22 cellular contexts compared by ENCODE assay signal in the genomic region with DNA sequence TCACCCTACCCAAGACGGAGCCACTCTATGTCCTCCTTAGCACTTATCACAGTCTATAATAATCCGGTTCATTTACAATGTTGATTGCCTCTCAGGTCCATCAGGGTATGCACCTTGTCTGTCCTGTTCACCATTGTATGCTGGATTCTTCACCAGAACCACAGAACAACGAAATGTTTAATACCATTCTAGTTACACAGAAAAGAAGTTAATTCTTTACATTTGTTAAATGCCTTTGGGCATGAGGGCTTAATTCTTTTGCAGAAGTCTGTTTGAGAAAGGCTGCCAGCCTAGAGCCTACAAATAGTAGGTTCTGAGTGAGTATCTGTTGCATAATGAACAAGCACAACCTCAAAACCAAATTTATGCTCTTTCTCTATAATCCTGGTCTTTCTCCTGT. TPM values are rescaled to one million over a fixed set of nuclear protein-coding genes. Genes with fewer than 3 reads are reported as not detected.
DNase-seq lines count a peak whose midpoint lies in the region; ATAC-seq, FAIRE-seq and TF ChIP-seq lines count a peak whose summit lies in the region.
"Had no signal": no experiment of that assay in that cellular context is flagged by ENCODE, and none has a peak within 500 bp of the region (broad histone marks: within the 10 kb centered on the region; RNA-seq: fewer than 3 reads in every experiment).

No MANE protein-coding gene starts in this region.

- no peak overlapping the region for H2BK12ac ChIP-seq in trophoblast cell (ENCODE audit: low read length)

- H3K18ac ChIP-seq in trophoblast cell (ENCODE audit: low read length) = no peak overlapping the region

- H3K4me2 ChIP-seq in trophoblast cell (ENCODE audit: low read length) = no peak overlapping the region
- H3K4me2 ChIP-seq: BLaER1 treated with 17β-estradiol and CSF1 and Interleukin-3, amounts not matched to agents 10 nM and 100 nM had no signal

- H3K27me3 Mint-ChIP-seq in HFFc6 (ENCODE audit: insufficient read depth) (no peaks in the 10 kb centered on the region), CD14-positive monocyte (ENCODE audit: low read depth in 3 of 3) (peaks cover 0 to 4% (median 0%) of the 10 kb centered on the region in 3 donors)

- no peak overlapping the region for H3K14ac ChIP-seq in trophoblast cell (ENCODE audit: low read length)

- no peak overlapping the region for H3K9ac ChIP-seq in adipocyte (ENCODE audit: low read length)
- H3K9ac ChIP-seq in trophoblast cell (ENCODE audit: low read length) = no peak overlapping the region
- H3K9ac ChIP-seq: BLaER1 treated with 17β-estradiol and CSF1 and Interleukin-3, amounts not matched to agents 10 nM and 100 nM; GM23248 had no signal

- no CpG with 5 or more reads among the region's 3 CpGs for WGBS in trophoblast cell (ENCODE audit: extremely low coverage, insufficient coverage, insufficient read length)
- WGBS in heart left ventricle, 4 donors = 57 to 87% (median 76%) methylated on average over 3 of the region's 3 CpGs

- TF ChIP-seq CTCF in AG10803 (conservative IDR thresholded peaks at IDR 0.05; ENCODE audit: low read length) (no peak), HFFc6 (IDR thresholded peaks at IDR 0.05) (no peak), heart left ventricle (IDR thresholded peaks at IDR 0.05) (no peak), CD14-positive monocyte (IDR thresholded peaks at IDR 0.05) (no peak)

- H3K4me1 ChIP-seq in adipocyte (ENCODE audit: control insufficient read depth, insufficient read depth, low read length) = no peaks in the 10 kb centered on the region
- peaks cover 3 to 4% of the 10 kb centered on the region in 2 experiments for H3K4me1 ChIP-seq in trophoblast cell (ENCODE audit: control insufficient read depth in 1 of 2, insufficient read depth in 2 of 2, low read length in 2 of 2)
- peaks cover 0 to 6% (median 0%) of the 10 kb centered on the region in 12 donors for H3K4me1 ChIP-seq in heart left ventricle
- H3K4me1 ChIP-seq: BE2C; BLaER1 treated with 17β-estradiol and CSF1 and Interleukin-3, amounts not matched to agents 10 nM and 100 nM had no signal

- H4K91ac ChIP-seq in trophoblast cell (ENCODE audit: low read depth, low read length) = no peak overlapping the region

- H3K4me3 ChIP-seq in AG10803 (ENCODE audit: low read length) = no peak overlapping the region
- H3K4me3 ChIP-seq in adipocyte (ENCODE audit: low read length) = no peak overlapping the region
- H3K4me3 ChIP-seq in trophoblast cell (ENCODE audit: low read depth, low read length) = no peak overlapping the region
- no peak overlapping the region for H3K4me3 ChIP-seq in heart left ventricle
- H3K4me3 ChIP-seq: BLaER1 treated with 17β-estradiol and CSF1 and Interleukin-3, amounts not matched to agents 10 nM and 100 nM; GM23248 had no signal

- no peak overlapping the region for H2AK5ac ChIP-seq in trophoblast cell (ENCODE audit: low read length)

- H3K79me1 ChIP-seq in trophoblast cell (ENCODE audit: low read length) = no peaks in the 10 kb centered on the region

- no peaks in the 10 kb centered on the region for H3K79me2 ChIP-seq in trophoblast cell (ENCODE audit: control insufficient read depth, insufficient read depth, low read length, poor library complexity)

- no peak for TF ChIP-seq POLR2A in heart left ventricle (IDR thresholded peaks at IDR 0.05)

- H3K23ac ChIP-seq in trophoblast cell (ENCODE audit: low read length) = no peak overlapping the region

- H4K12ac ChIP-seq in trophoblast cell (ENCODE audit: low read depth, low read length) = no peak overlapping the region

- peak; percentile 32 for DNase-seq in AG10803 (ENCODE audit: low read depth)
- no peak for DNase-seq in HFFc6
- peak; percentile 37 for DNase-seq in adipocyte (ENCODE audit: low read depth)
- DNase-seq in trophoblast cell = peak; percentile 65 to 94
- DNase-seq in left cardiac atrium = no peak
- no peak for DNase-seq in heart left ventricle
- DNase-seq in frontal cortex (ENCODE audit: low spot score in 2 of 2) = no peak
- no peak for DNase-seq in CD14-positive monocyte (ENCODE audit: low spot score)
- DNase-seq: 8988T; AML-193; BE2C; Calu3; CD4-positive, alpha-beta memory T cell; COR-L47; DMS53; DMS79 treated with DMSO at 0.1 percent for 48 hours; GM23248; H7 had no signal

- ATAC-seq in left cardiac atrium (no peak), heart left ventricle (no peak)
- ATAC-seq: HCT116 had no signal

- H3K9me3 ChIP-seq in adipocyte (ENCODE audit: control insufficient read depth, low read length) (no peaks in the 10 kb centered on the region), trophoblast cell (ENCODE audit: insufficient read depth, low read depth, low read length) (no peaks in the 10 kb centered on the region), heart left ventricle (no peaks in the 10 kb centered on the region)
- H3K9me3 ChIP-seq: BE2C; BLaER1 treated with 17β-estradiol and CSF1 and Interleukin-3, amounts not matched to agents 10 nM and 100 nM had no signal

- no peak overlapping the region for H2BK5ac ChIP-seq in trophoblast cell (ENCODE audit: low read depth, low read length, poor library complexity)

- H3K27ac Mint-ChIP-seq in HFFc6 (peak overlapping the region; percentile 2; the same call in 1 of the 2 replicates), CD14-positive monocyte (no peak overlapping the region)

- H3K4me1 Mint-ChIP-seq in HFFc6 (ENCODE audit: low read depth) (peaks cover 24% of the 10 kb centered on the region), CD14-positive monocyte (no peaks in the 10 kb centered on the region)
- H3K4me1 Mint-ChIP-seq: CD4-positive, alpha-beta memory T cell had no signal

- no peak overlapping the region for H2BK120ac ChIP-seq in trophoblast cell (ENCODE audit: insufficient read depth, low read length, poor library complexity)

- no peak overlapping the region for H3K4ac ChIP-seq in trophoblast cell (ENCODE audit: low read depth, low read length)

- H2AFZ ChIP-seq in trophoblast cell (ENCODE audit: insufficient read depth, low read length, poor library complexity) = no peak overlapping the region
- H2AFZ ChIP-seq: GM23248 had no signal

- no peak overlapping the region for H3K4me3 Mint-ChIP-seq in HFFc6
- no peak overlapping the region for H3K4me3 Mint-ChIP-seq in CD14-positive monocyte
- H3K4me3 Mint-ChIP-seq: CD4-positive, alpha-beta memory T cell had no signal

- H3K9me3 Mint-ChIP-seq in HFFc6 (no peaks in the 10 kb centered on the region), CD14-positive monocyte (no peaks in the 10 kb centered on the region)

- H3K36me3 ChIP-seq in adipocyte (ENCODE audit: control insufficient read depth, insufficient read depth, low read length, severe bottlenecking) (peaks cover 61% of the 10 kb centered on the region), trophoblast cell (ENCODE audit: control insufficient read depth in 1 of 2, insufficient read depth in 2 of 2, low read length in 2 of 2) (peaks cover 7 to 19% of the 10 kb centered on the region in 2 experiments), heart left ventricle (peaks cover 0 to 76% (median 51%) of the 10 kb centered on the region in 9 donors)
- H3K36me3 ChIP-seq: BE2C; BLaER1 treated with 17β-estradiol and CSF1 and Interleukin-3, amounts not matched to agents 10 nM and 100 nM had no signal

- H3K27me3 ChIP-seq in adipocyte (replicated peaks; ENCODE audit: control insufficient read depth, insufficient read depth, low read length) (no peaks in the 10 kb centered on the region), trophoblast cell (ENCODE audit: insufficient read depth, low read length) (no peaks in the 10 kb centered on the region), heart left ventricle (no peaks in the 10 kb centered on the region)
- H3K27me3 ChIP-seq: BE2C; BLaER1 treated with 17β-estradiol and CSF1 and Interleukin-3, amounts not matched to agents 10 nM and 100 nM had no signal

- FAIRE-seq in frontal cortex (lab: Jason Lieb, UNC) = no peak
- FAIRE-seq: G401.6, H1 had no signal

- peaks cover 23% of the 10 kb centered on the region for H3K36me3 Mint-ChIP-seq in HFFc6 (ENCODE audit: low read depth)
- peaks cover 5 to 8% of the 10 kb centered on the region in 2 donors for H3K36me3 Mint-ChIP-seq in CD14-positive monocyte
- H3K36me3 Mint-ChIP-seq: CD4-positive, alpha-beta memory T cell had no signal

- no peak overlapping the region for H4K8ac ChIP-seq in trophoblast cell (ENCODE audit: low read depth, low read length)

- intact Hi-C loops in left cardiac atrium (cut with DNase I) (no loop called here), heart left ventricle (cut with DNase I) (no loop called here), CD14-positive monocyte (cut with micrococcal nuclease) (no loop called here)

- H3K27ac ChIP-seq in trophoblast cell (ENCODE audit: low read depth, low read length) (no peak overlapping the region), heart left ventricle (no peak overlapping the region)
- H3K27ac ChIP-seq: BLaER1 treated with 17β-estradiol and CSF1 and Interleukin-3, amounts not matched to agents 10 nM and 100 nM; GM23248 had no signal

RNA-seq across cellular contexts. Expression of a gene that starts 22.6 kb away (rescaled TPM):
- 10 to 100 TPM; 11.9 to 17.4 (median 15.0) TPM for total RNA-seq in HFFc6 (2021; fragmentation: NEBNext Ultra II Directional; extraction: Animal tissue kit (Norgen Biotek cat#: 25700))
- polyA plus RNA-seq in trophoblast cell (2013) = 16.5 and 19.2 TPM in 2 replicates
- 10 to 100 TPM; 11.9 to 13.7 TPM for total RNA-seq in left cardiac atrium
- total RNA-seq in heart left ventricle = 10 to 100 TPM in 8 of 9 donors, 1 to 10 TPM in 1; 9.3 to 19.5 (median 12.4) TPM
- polyA plus RNA-seq in heart left ventricle = 1 to 10 TPM; 5.7 to 8.9 TPM
- total RNA-seq in frontal cortex = 5.3 TPM
- under 1 TPM in 1 of 2 donors, not detected in 1; 0.51 TPM for polyA plus RNA-seq in CD14-positive monocyte

RNA-seq across cellular contexts. Expression of a gene that starts 24.5 kb away (rescaled TPM):
- 10 to 100 TPM; 11.1 to 18.4 (median 15.1) TPM for total RNA-seq in HFFc6 (2021; fragmentation: NEBNext Ultra II Directional; extraction: Animal tissue kit (Norgen Biotek cat#: 25700))
- 18.4 and 18.5 TPM in 2 replicates for polyA plus RNA-seq in trophoblast cell (2013)
- 10 to 100 TPM; 23.8 to 25.2 TPM for total RNA-seq in left cardiac atrium
- total RNA-seq in heart left ventricle = 10 to 100 TPM; 16.0 to 28.6 (median 21.3) TPM
- polyA plus RNA-seq in heart left ventricle = 10 to 100 TPM in 1 of 2 donors, 1 to 10 TPM in 1; 5.1 to 13.2 TPM
- total RNA-seq in frontal cortex = 24.9 TPM
- 10 to 100 TPM; 19.8 to 25.3 TPM for polyA plus RNA-seq in CD14-positive monocyte

Comparison
In these comparisons a context has a peak if more than half of its experiments do, and no peak if none do; other contexts are left out.
1. DNase-seq: peak in AG10803 (single experiment), adipocyte (single experiment) and trophoblast cell (2 of 2); none in HFFc6 (single experiment), left cardiac atrium (single experiment), heart left ventricle (0 of 5), frontal cortex (0 of 2) and CD14-positive monocyte (single experiment).